In the genomic region with DNA sequence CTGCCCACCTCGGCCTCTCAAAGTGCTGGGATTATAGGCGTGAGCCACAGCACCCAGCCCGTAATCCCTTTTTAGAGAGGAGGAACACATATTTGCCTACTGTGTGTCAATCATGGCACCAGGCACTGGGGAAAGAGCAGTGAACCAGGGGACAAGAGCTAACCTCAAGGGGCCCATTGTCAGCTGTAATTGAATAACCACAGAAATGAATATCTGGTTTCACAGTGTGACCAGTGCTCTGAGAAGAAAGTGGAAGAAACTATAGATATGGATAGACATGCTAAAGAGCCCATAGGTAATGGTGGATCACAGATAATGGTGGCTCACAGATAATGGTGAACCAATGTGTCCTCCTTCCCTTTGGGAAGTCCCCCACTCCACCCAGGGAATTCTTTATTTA, we compare ENCODE assay signal across 15 cellular contexts.
DNase-seq lines count a peak whose midpoint lies in the region; ATAC-seq lines count a peak whose summit lies in the region.
"Had no signal": no experiment of that assay in that cellular context is flagged by ENCODE, and none has a peak within 500 bp of the region (broad histone marks: within the 10 kb centered on the region; RNA-seq: fewer than 3 reads in every experiment).

No MANE protein-coding gene starts in this region.

- no peaks in the 10 kb centered on the region for H3K36me3 ChIP-seq in BLaER1 treated with 17β-estradiol and CSF1 and Interleukin-3, amounts not matched to agents 10 nM and 100 nM
- H3K36me3 ChIP-seq: MG63, tibial nerve had no signal

- H4K20me1 ChIP-seq in BLaER1 treated with 17β-estradiol and CSF1 and Interleukin-3, amounts not matched to agents 10 nM and 100 nM = no peaks in the 10 kb centered on the region

- H3K9ac ChIP-seq in BLaER1 treated with 17β-estradiol and CSF1 and Interleukin-3, amounts not matched to agents 10 nM and 100 nM = no peak overlapping the region

- ATAC-seq in GM19372 (IDR thresholded peaks at IDR 0.05; ENCODE audit: low read depth, unreplicated experiment) (peak; percentile 59), HG03066 (IDR thresholded peaks at IDR 0.05; ENCODE audit: low read depth, unreplicated experiment) (peak; percentile 84), HG03025 (IDR thresholded peaks at IDR 0.05; ENCODE audit: low FRiP score, unreplicated experiment) (no peak), GM18873 (IDR thresholded peaks at IDR 0.05; ENCODE audit: low FRiP score, unreplicated experiment) (no peak)
- ATAC-seq: esophagus mucosa had no signal

- DNase-seq in OCI-M2 (lab: John Stamatoyannopoulos, UW; ENCODE audit: unreplicated experiment) (peak; percentile 38), COLO668 (lab: John Stamatoyannopoulos, UW; ENCODE audit: unreplicated experiment) (no peak)
- no peak for DNase-seq in activated CD4-positive, alpha-beta T cell treated with anti-CD3 and anti-CD28 coated beads for 48 hours
- DNase-seq: activated CD4-positive, alpha-beta T cell treated with anti-CD3 and anti-CD28 coated beads for 4 hours; activated effector memory CD4-positive, alpha-beta T cell treated with anti-CD3 and anti-CD28 coated beads, Interleukin-2, amount 50 U/mL, for 16 hours; cerebellar nuclear complex; MG63; retina had no signal

- H3K27ac ChIP-seq in BLaER1 treated with 17β-estradiol and CSF1 and Interleukin-3, amounts not matched to agents 10 nM and 100 nM = no peak overlapping the region

- no peak overlapping the region for H3K4me3 ChIP-seq in BLaER1 treated with 17β-estradiol and CSF1 and Interleukin-3, amounts not matched to agents 10 nM and 100 nM
- H3K4me3 ChIP-seq: MG63, tibial nerve had no signal

- peaks cover 0 to 23% (median 14%) of the 10 kb centered on the region in 10 experiments; a peak in 12 of 20 replicates for H3K4me1 ChIP-seq in BLaER1 treated with 17β-estradiol and CSF1 and Interleukin-3, amounts not matched to agents 10 nM and 100 nM

- no peaks in the 10 kb centered on the region for H3K9me3 ChIP-seq in BLaER1 treated with 17β-estradiol and CSF1 and Interleukin-3, amounts not matched to agents 10 nM and 100 nM (replicated peaks in 1 of 11)
- H3K9me3 ChIP-seq: MG63, tibial nerve had no signal

- no peaks in the 10 kb centered on the region for H3K27me3 ChIP-seq in BLaER1 treated with 17β-estradiol and CSF1 and Interleukin-3, amounts not matched to agents 10 nM and 100 nM
- H3K27me3 ChIP-seq: MG63, tibial nerve had no signal

- peak overlapping the region in 8 of 11 experiments; percentile 23 to 63 (median 39); a peak in 12 of 22 replicates for H3K4me2 ChIP-seq in BLaER1 treated with 17β-estradiol and CSF1 and Interleukin-3, amounts not matched to agents 10 nM and 100 nM

Comparison
In these comparisons a context has a peak if more than half of its experiments do, and no peak if none do; other contexts are left out.
1. ATAC-seq: peak in GM19372 (single experiment) and HG03066 (single experiment); none in HG03025 (single experiment) and GM18873 (single experiment).